16 cellular contexts compared by ENCODE assay signal in genomic region chr5:57128325-57128724, GRCh38. TPM values are rescaled to one million over a fixed set of nuclear protein-coding genes. Genes with fewer than 3 reads are reported as not detected.
DNase-seq lines count a peak whose midpoint lies in the region; ATAC-seq and TF ChIP-seq lines count a peak whose summit lies in the region.
"Had no signal": no experiment of that assay in that cellular context is flagged by ENCODE, and none has a peak within 500 bp of the region (broad histone marks: within the 10 kb centered on the region; RNA-seq: fewer than 3 reads in every experiment).

No MANE protein-coding gene starts in this region.

- no peak for TF ChIP-seq CTCF in OCI-LY3 (IDR thresholded peaks at IDR 0.05; ENCODE audit: low read depth, low read length)
- no peak for TF ChIP-seq CTCF in body of pancreas (IDR thresholded peaks at IDR 0.05)

- H3K4me3 ChIP-seq in OCI-LY3 (ENCODE audit: low read length) (no peak overlapping the region), body of pancreas (no peak overlapping the region)
- H3K4me3 ChIP-seq: SJSA1 had no signal

- peak overlapping the region; percentile 4; the same call in 1 of the 2 replicates for H3K4me2 ChIP-seq in OCI-LY3 (ENCODE audit: low read length)

- H3K4me1 ChIP-seq in OCI-LY3 (ENCODE audit: low read length) (peaks cover 23% of the 10 kb centered on the region), body of pancreas (peaks cover 3% of the 10 kb centered on the region)
- H3K4me1 ChIP-seq: SJSA1 had no signal

- H3K9me3 ChIP-seq in OCI-LY3 (ENCODE audit: insufficient read depth, low read length) (no peaks in the 10 kb centered on the region), body of pancreas (no peaks in the 10 kb centered on the region)
- H3K9me3 ChIP-seq: SJSA1 had no signal

- H3K27me3 ChIP-seq in OCI-LY3 (ENCODE audit: low read depth, low read length) = no peaks in the 10 kb centered on the region
- no peaks in the 10 kb centered on the region for H3K27me3 ChIP-seq in body of pancreas
- H3K27me3 ChIP-seq: SJSA1 had no signal

- no peak overlapping the region for H3K9ac ChIP-seq in OCI-LY3 (ENCODE audit: low read length)

- DNase-seq in body of pancreas = peak in 3 of 4 donors; percentile 8 to 22 (median 13)
- no peak for DNase-seq in left lobe of liver (ENCODE audit: low spot score)
- DNase-seq in retina = no peak
- DNase-seq in amygdala (lab: John Stamatoyannopoulos, UW) = no peak
- DNase-seq: C1 segment of cervical spinal cord; CD8-positive, alpha-beta memory T cell; DMS79 treated with DMSO at 0.1 percent for 48 hours; IMR-90; Kasumi-1; NCI-H1105; NCI-H1694; NCI-H774 had no signal

- intact Hi-C loops in body of pancreas (cut with DNase I) = no loop called here

- H2AFZ ChIP-seq in OCI-LY3 (ENCODE audit: low read depth, low read length) = no peak overlapping the region

- 60 to 63% methylated on average over 3 of the region's 3 CpGs for WGBS in body of pancreas, 2 donors

- no peaks in the 10 kb centered on the region for H4K20me1 ChIP-seq in OCI-LY3 (ENCODE audit: insufficient read depth, low read length)

- no peaks in the 10 kb centered on the region for H3K36me3 ChIP-seq in OCI-LY3 (replicated peaks; ENCODE audit: low read depth, low read length)
- H3K36me3 ChIP-seq in body of pancreas (replicated peaks in 1 of 2; ENCODE audit: insufficient read depth in 1 of 2, low read depth in 2 of 2) = no peaks in the 10 kb centered on the region
- H3K36me3 ChIP-seq: SJSA1 had no signal

- peak; percentile 53 for ATAC-seq in body of pancreas
- peak; percentile 93 for ATAC-seq in left lobe of liver
- ATAC-seq in HG02642 (IDR thresholded peaks at IDR 0.05; ENCODE audit: poor library complexity, unreplicated experiment) = no peak
- ATAC-seq in GM19467 (IDR thresholded peaks at IDR 0.05; ENCODE audit: unreplicated experiment) = no peak

- H3K27ac ChIP-seq in OCI-LY3 (ENCODE audit: low read length) (no peak overlapping the region), body of pancreas (no peak overlapping the region)
- H3K27ac ChIP-seq: SJSA1 had no signal

- TF ChIP-seq POLR2A in body of pancreas (IDR thresholded peaks at IDR 0.05) = no peak

- H3K79me2 ChIP-seq in OCI-LY3 (ENCODE audit: low read length) = no peaks in the 10 kb centered on the region

RNA-seq across cellular contexts. Expression of gene GPBP1, which starts 45.5 kb away (rescaled TPM):
- total RNA-seq in body of pancreas (10 to 100 TPM; 53.2 to 67.2 TPM), left lobe of liver (20.5 TPM)

Comparison
In these comparisons a context has a peak if more than half of its experiments do, and no peak if none do; other contexts are left out.
1. ATAC-seq: peak in body of pancreas (single experiment) and left lobe of liver (single experiment); none in HG02642 (single experiment) and GM19467 (single experiment).
2. DNase-seq: peak in body of pancreas (3 of 4); none in left lobe of liver (single experiment), retina (single experiment) and amygdala (0 of 56).